In genomic region chr9:124257070-124257864, GRCh38 we compare ENCODE assay signal across 8 cellular contexts. TPM values are rescaled to one million over a fixed set of nuclear protein-coding genes. Genes with fewer than 3 reads are reported as not detected.
DNase-seq lines count a peak whose midpoint lies in the region; ATAC-seq and TF ChIP-seq lines count a peak whose summit lies in the region.

No MANE protein-coding gene starts in this region.

- H3K9me3 ChIP-seq in stomach: no peaks in the 10 kb centered on the region

- peak overlapping the region; percentile 45 to 74 (median 69) for H3K4me3 ChIP-seq in stomach

- intact Hi-C loops in stomach (cut with DNase I; ENCODE audit: low total_unique reads): no loop called here

- H3K27ac Mint-ChIP-seq in activated T-cell treated with anti-CD3 and anti-CD28 coated beads, Interleukin-2, amount 50 U/mL, for 72 hours: peak overlapping the region; percentile 60

- peaks cover 1 to 2% of the 10 kb centered on the region in 2 donors for H3K36me3 Mint-ChIP-seq in activated T-cell treated with anti-CD3 and anti-CD28 coated beads, Interleukin-2, amount 50 U/mL, for 72 hours (ENCODE audit: insufficient read depth in 2 of 2)

- TF ChIP-seq POLR2A in stomach (IDR thresholded peaks at IDR 0.05): no peak

- peak overlapping the region in 4 of 5 donors; percentile 60 to 96 (median 88) for H3K27ac ChIP-seq in stomach

- no peak for ATAC-seq in activated T-cell treated with anti-CD3 and anti-CD28 coated beads, Interleukin-2, amount 50 U/mL, for 72 hours (replicated peaks in 1 of 2)
- ATAC-seq in GM21367 (IDR thresholded peaks at IDR 0.05; ENCODE audit: unreplicated experiment) (no peak), GM19395 (IDR thresholded peaks at IDR 0.05; ENCODE audit: unreplicated experiment) (no peak)

- H3K4me3 Mint-ChIP-seq in activated T-cell treated with anti-CD3 and anti-CD28 coated beads, Interleukin-2, amount 50 U/mL, for 72 hours: peak overlapping the region; percentile 77 to 91

- H3K36me3 ChIP-seq in stomach: no peaks in the 10 kb centered on the region

- H3K4me1 Mint-ChIP-seq in activated T-cell treated with anti-CD3 and anti-CD28 coated beads, Interleukin-2, amount 50 U/mL, for 72 hours (ENCODE audit: low read depth): peaks cover 78% of the 10 kb centered on the region

- peaks cover 31 to 49% (median 40%) of the 10 kb centered on the region in 4 donors for H3K4me1 ChIP-seq in stomach

- peaks cover 59% of the 10 kb centered on the region for H3K27me3 Mint-ChIP-seq in activated T-cell treated with anti-CD3 and anti-CD28 coated beads, Interleukin-2, amount 50 U/mL, for 72 hours (ENCODE audit: low read depth)

- DNase-seq in activated naive CD4-positive, alpha-beta T cell treated with Interleukin-2 at 50 U/mL for 16 hours: peak; percentile 5
- no peak for DNase-seq in activated naive CD4-positive, alpha-beta T cell treated with anti-CD3 and anti-CD28 coated beads, Interleukin-2, amount 50 U/mL, for 16 hours
- DNase-seq in activated T-cell treated with anti-CD3 and anti-CD28 coated beads, Interleukin-2, amount 50 U/mL, for 72 hours: no peak
- peak; percentile 33 for DNase-seq in iPS-NIHi11 (ENCODE audit: low spot score)
- no peak for DNase-seq in stomach
- no peak for DNase-seq in H4 (ENCODE audit: low spot score)

- WGBS in stomach, 5 donors: 37 to 100% (median 45%) methylated on average over 2 to 32 of the region's 32 CpGs

- H3K9me3 Mint-ChIP-seq in activated T-cell treated with anti-CD3 and anti-CD28 coated beads, Interleukin-2, amount 50 U/mL, for 72 hours: no peaks in the 10 kb centered on the region

- no peak for TF ChIP-seq EP300 in stomach (IDR thresholded peaks at IDR 0.05)

- no peaks in the 10 kb centered on the region for H3K27me3 ChIP-seq in stomach

- TF ChIP-seq CTCF in stomach (IDR thresholded peaks at IDR 0.05): no peak

RNA-seq across cellular contexts. Expression of gene NEK6, which starts 0.5 kb away (rescaled TPM):
- total RNA-seq in activated T-cell treated with anti-CD3 and anti-CD28 coated beads, Interleukin-2, amount 50 U/mL, for 72 hours: 1 to 10 TPM; 8.1 to 8.5 TPM
- total RNA-seq in stomach: 10 to 100 TPM; 24.5 to 76.8 (median 35.6) TPM
- polyA plus RNA-seq in stomach: 10 to 100 TPM in 2 of 3 donors, 1 to 10 TPM in 1; 6.0 to 18.9 (median 18.3) TPM
- 40.2 and 43.7 TPM in 2 replicates for total RNA-seq in H4 (2014; rRNA removed; shearing (Covaris generic))

Comparison
In these comparisons a context has a peak if more than half of its experiments do, and no peak if none do; other contexts are left out.
1. DNase-seq: peak in activated naive CD4-positive, alpha-beta T cell treated with Interleukin-2 at 50 U/mL for 16 hours (single experiment) and iPS-NIHi11 (single experiment); none in activated naive CD4-positive, alpha-beta T cell treated with anti-CD3 and anti-CD28 coated beads, Interleukin-2, amount 50 U/mL, for 16 hours (single experiment), activated T-cell treated with anti-CD3 and anti-CD28 coated beads, Interleukin-2, amount 50 U/mL, for 72 hours (0 of 2), stomach (single experiment) and H4 (single experiment).